10 cellular contexts compared by ENCODE assay signal in the genomic region with DNA sequence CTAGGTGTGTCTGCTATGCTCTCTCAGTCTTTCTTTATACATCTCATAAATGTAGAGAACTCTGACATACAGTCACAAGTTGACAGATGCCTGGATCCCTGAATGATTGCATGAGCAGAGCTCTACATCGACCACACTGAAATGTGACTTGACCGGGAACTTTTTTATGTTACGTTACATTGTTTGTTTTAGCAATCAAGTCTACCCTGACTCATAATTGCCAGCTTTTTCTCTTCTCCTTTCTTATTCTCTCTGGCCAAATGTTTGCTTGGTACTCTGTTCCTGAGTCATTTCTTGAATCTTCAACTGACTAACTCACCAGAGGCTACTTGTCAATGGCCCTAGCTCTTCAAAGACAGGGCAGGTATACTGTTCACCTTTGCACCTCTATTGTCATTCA.
DNase-seq lines count a peak whose midpoint lies in the region; ATAC-seq and TF ChIP-seq lines count a peak whose summit lies in the region.
"Had no signal": no experiment of that assay in that cellular context is flagged by ENCODE, and none has a peak within 500 bp of the region (broad histone marks: within the 10 kb centered on the region; RNA-seq: fewer than 3 reads in every experiment).

No MANE protein-coding gene starts in this region.

- no peak for TF ChIP-seq EP300 in SK-N-SH (IDR thresholded peaks at IDR 0.05; ENCODE audit: borderline replicate concordance in 1 of 2, low read depth in 1 of 2, low read length in 1 of 2)

- no peaks in the 10 kb centered on the region for H3K79me2 ChIP-seq in PC-3 (ENCODE audit: low read length)
- H3K79me2 ChIP-seq in SK-N-SH (ENCODE audit: insufficient read depth): no peaks in the 10 kb centered on the region

- H4K20me1 ChIP-seq in PC-3 (ENCODE audit: low read length) (no peaks in the 10 kb centered on the region), SK-N-SH (ENCODE audit: insufficient read depth) (no peaks in the 10 kb centered on the region)

- intact Hi-C loops in PC-3 (cut with micrococcal nuclease) (no loop called here), sciatic nerve (cut with DNase I) (no loop called here)

- no peak overlapping the region for H3K4me3 ChIP-seq in PC-3 (ENCODE audit: low read length)
- no peak overlapping the region for H3K4me3 ChIP-seq in SK-N-SH (ENCODE audit: low read depth in 2 of 2, low read length in 1 of 2)
- H3K4me3 ChIP-seq: body of pancreas, SJCRH30 had no signal

- no TSS peak for BruUV-seq in PC-3 (replicated peaks; lab: Mats Ljungman, UMichigan)

- H3K27me3 ChIP-seq in PC-3 (ENCODE audit: low read length) (no peaks in the 10 kb centered on the region), SK-N-SH (ENCODE audit: insufficient read depth) (no peaks in the 10 kb centered on the region)
- H3K27me3 ChIP-seq: body of pancreas, SJCRH30 had no signal

- TF ChIP-seq CTCF in PC-3 (conservative IDR thresholded peaks at IDR 0.05; ENCODE audit: low read depth, low read length) (no peak), SK-N-SH (IDR thresholded peaks at IDR 0.05) (no peak)

- no peaks in the 10 kb centered on the region for H3K36me3 Mint-ChIP-seq in activated T-cell treated with anti-CD3 and anti-CD28 coated beads, Interleukin-2, amount 50 U/mL, for 24 hours (ENCODE audit: low read depth)
- H3K36me3 Mint-ChIP-seq in stimulated activated effector memory CD8-positive, alpha-beta T cell treated with anti-CD3 and anti-CD28 coated beads, Interleukin-12 subunit alpha, Interleukin-12 subunit beta, amount 100 ng/mL, for 72 hours: peaks cover 7% of the 10 kb centered on the region

- no peak overlapping the region for H3K4me3 Mint-ChIP-seq in activated T-cell treated with anti-CD3 and anti-CD28 coated beads, Interleukin-2, amount 50 U/mL, for 24 hours
- no peak overlapping the region for H3K4me3 Mint-ChIP-seq in stimulated activated effector memory CD8-positive, alpha-beta T cell treated with anti-CD3 and anti-CD28 coated beads, Interleukin-12 subunit alpha, Interleukin-12 subunit beta, amount 100 ng/mL, for 72 hours

- H3K9me2 ChIP-seq in PC-3 (replicated peaks; ENCODE audit: low read length): no peaks in the 10 kb centered on the region
- no peaks in the 10 kb centered on the region for H3K9me2 ChIP-seq in SK-N-SH

- H3K4me1 ChIP-seq in PC-3 (ENCODE audit: insufficient read depth, low read length): peaks cover 43% of the 10 kb centered on the region
- H3K4me1 ChIP-seq in SK-N-SH (ENCODE audit: control insufficient read depth in 1 of 2, insufficient read depth in 2 of 2, low read depth in 1 of 2, low read length in 1 of 2): peaks cover 4 to 16% of the 10 kb centered on the region in 2 experiments; a peak in 3 of 4 replicates

- H3K36me3 ChIP-seq in PC-3 (ENCODE audit: low read depth, low read length) (no peaks in the 10 kb centered on the region), SK-N-SH (replicated peaks in 1 of 2; ENCODE audit: control insufficient read depth in 1 of 2, insufficient read depth in 2 of 2, low read length in 1 of 2) (no peaks in the 10 kb centered on the region)
- H3K36me3 ChIP-seq: SJCRH30 had no signal

- peak; percentile 75 for ATAC-seq in HG02884 (IDR thresholded peaks at IDR 0.05; ENCODE audit: unreplicated experiment)
- peak; percentile 75 for ATAC-seq in PC-3
- ATAC-seq in stimulated activated effector memory CD8-positive, alpha-beta T cell treated with anti-CD3 and anti-CD28 coated beads, Interleukin-12 subunit alpha, Interleukin-12 subunit beta, amount 100 ng/mL, for 72 hours: peak; percentile 79
- ATAC-seq in sciatic nerve: no peak
- ATAC-seq: body of pancreas had no signal

- peak overlapping the region; percentile 71 for H3K27ac Mint-ChIP-seq in activated T-cell treated with anti-CD3 and anti-CD28 coated beads, Interleukin-2, amount 50 U/mL, for 24 hours
- no peak overlapping the region for H3K27ac Mint-ChIP-seq in stimulated activated effector memory CD8-positive, alpha-beta T cell treated with anti-CD3 and anti-CD28 coated beads, Interleukin-12 subunit alpha, Interleukin-12 subunit beta, amount 100 ng/mL, for 72 hours

- peaks cover 46% of the 10 kb centered on the region for H3K4me1 Mint-ChIP-seq in activated T-cell treated with anti-CD3 and anti-CD28 coated beads, Interleukin-2, amount 50 U/mL, for 24 hours (ENCODE audit: low read depth)
- peaks cover 26% of the 10 kb centered on the region for H3K4me1 Mint-ChIP-seq in stimulated activated effector memory CD8-positive, alpha-beta T cell treated with anti-CD3 and anti-CD28 coated beads, Interleukin-12 subunit alpha, Interleukin-12 subunit beta, amount 100 ng/mL, for 72 hours

- H3K4me2 ChIP-seq in PC-3 (ENCODE audit: low read length) (0 out of 2 replicates have a peak overlapping the region, but pooled peaks have one; percentile 2), SK-N-SH (no peak overlapping the region)

- CTCF ChIA-PET in PC-3 (lab: Charles Lee) (interaction anchor here (1.0 kb wide), 1 partner anchor 185 kb away, joined by 5 read pairs; no protein-coding TSS in a partner anchor), SK-N-SH (lab: Yijun Ruan, JAX) (interaction anchor here (0.9 kb wide), 1 partner anchor 11 kb away, joined by 4 read pairs; no protein-coding TSS in a partner anchor)

- WGBS in SK-N-SH (ENCODE audit: low lambda C conversion rate): 33% methylated on average over 3 of the region's 3 CpGs

- H3K9ac ChIP-seq in PC-3 (ENCODE audit: low read length) (no peak overlapping the region), SK-N-SH (no peak overlapping the region)

- no peak for DNase-seq in activated T-cell treated with anti-CD3 and anti-CD28 coated beads, Interleukin-2, amount 50 U/mL, for 24 hours
- DNase-seq in activated T-cell treated with anti-CD3 and anti-CD28 coated beads for 4 hours (no peak), PC-3 (peak; percentile 95), sciatic nerve (ENCODE audit: low spot score) (no peak), SK-N-SH (no peak), NCI-H2029 (lab: John Stamatoyannopoulos, UW) (no peak)
- DNase-seq in stimulated activated effector memory CD8-positive, alpha-beta T cell treated with anti-CD3 and anti-CD28 coated beads, Interleukin-12 subunit alpha, Interleukin-12 subunit beta, amount 100 ng/mL, for 72 hours (ENCODE audit: low spot score in 2 of 2): peak in 1 of 2 donors; percentile 54
- DNase-seq: body of pancreas, SJCRH30 had no signal

- H3K27ac ChIP-seq in PC-3 (ENCODE audit: low read length) (peak overlapping the region; percentile 92), SK-N-SH (ENCODE audit: low read depth in 2 of 2, low read length in 1 of 2) (no peak overlapping the region)
- H3K27ac ChIP-seq: body of pancreas, SJCRH30 had no signal

- POLR2A ChIA-PET in PC-3 (lab: Charles Lee; ENCODE audit: unreplicated experiment) (interaction anchor here (0.5 kb wide), 1 partner anchor 1140 kb away, joined by 3 read pairs; no protein-coding TSS in a partner anchor), SK-N-SH (lab: Yijun Ruan, JAX) (no interaction called here)

- no peaks in the 10 kb centered on the region for H3K9me3 Mint-ChIP-seq in activated T-cell treated with anti-CD3 and anti-CD28 coated beads, Interleukin-2, amount 50 U/mL, for 24 hours
- no peaks in the 10 kb centered on the region for H3K9me3 Mint-ChIP-seq in stimulated activated effector memory CD8-positive, alpha-beta T cell treated with anti-CD3 and anti-CD28 coated beads, Interleukin-12 subunit alpha, Interleukin-12 subunit beta, amount 100 ng/mL, for 72 hours

- H2AFZ ChIP-seq in PC-3 (ENCODE audit: low read length) (no peak overlapping the region), SK-N-SH (ENCODE audit: low read depth) (no peak overlapping the region)

- H3F3A ChIP-seq in PC-3 (ENCODE audit: low read length, unreplicated experiment) (peaks cover 5% of the 10 kb centered on the region), SK-N-SH (replicated peaks; ENCODE audit: insufficient read depth) (no peaks in the 10 kb centered on the region)

- H3K27me3 Mint-ChIP-seq in activated T-cell treated with anti-CD3 and anti-CD28 coated beads, Interleukin-2, amount 50 U/mL, for 24 hours: peaks cover 14% of the 10 kb centered on the region

- H3K9me3 ChIP-seq in PC-3 (ENCODE audit: low read length): no peaks in the 10 kb centered on the region
- H3K9me3 ChIP-seq in SK-N-SH: no peaks in the 10 kb centered on the region
- H3K9me3 ChIP-seq: body of pancreas, SJCRH30 had no signal

- no peak for TF ChIP-seq RAD21 in SK-N-SH (IDR thresholded peaks at IDR 0.05; ENCODE audit: low read length)

TF ChIP-seq in SK-N-SH, 30 proteins besides CTCF, POLR2A, EP300 and RAD21:
- TF ChIP-seq ELF1 (IDR thresholded peaks at IDR 0.05): no peak
- no peak for TF ChIP-seq FOSL2 (IDR thresholded peaks at IDR 0.05; ENCODE audit: borderline replicate concordance, low read depth)
- TF ChIP-seq, protein P1, sequence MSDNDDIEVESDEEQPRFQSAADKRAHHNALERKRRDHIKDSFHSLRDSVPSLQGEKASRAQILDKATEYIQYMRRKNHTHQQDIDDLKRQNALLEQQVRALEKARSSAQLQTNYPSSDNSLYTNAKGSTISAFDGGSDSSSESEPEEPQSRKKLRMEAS (IDR thresholded peaks at IDR 0.05; ENCODE audit: low read depth): no peak
